ENCODE assay signal across 1 cellular context in genomic region chr20:51562334-51563140, GRCh38.
TF ChIP-seq lines count a peak whose summit lies in the region.

No MANE protein-coding gene starts in this region.

TF ChIP-seq in HEK293, 187 proteins besides CTCF, POLR2A, EP300 and RAD21 (continued from another document):
- peak; percentile 49; the same call in 1 of the 2 replicates for TF ChIP-seq ZFP37 (tag by site-specific recombination; IDR thresholded peaks at IDR 0.05)
- peak; percentile 49; the same call in 1 of the 2 replicates for TF ChIP-seq BCL11A (tag by site-specific recombination; IDR thresholded peaks at IDR 0.05; ENCODE audit: low read depth)
- TF ChIP-seq GLIS2 (tag by site-specific recombination; IDR thresholded peaks at IDR 0.05) = peak; percentile 73
- TF ChIP-seq ZNF112 (tag by site-specific recombination; IDR thresholded peaks at IDR 0.05) = no peak
- TF ChIP-seq ZNF473 (tag by site-specific recombination; IDR thresholded peaks at IDR 0.05) = no peak
